ENCODE assay signal across 27 cellular contexts in genomic region chr3:169630852-169631251, GRCh38. TPM values are rescaled to one million over a fixed set of nuclear protein-coding genes. Genes with fewer than 3 reads are reported as not detected.
A peak's percentile ranks its signal among the peaks of the same experiment; 100 is the strongest.
DNase-seq lines count a peak whose midpoint lies in the region; ATAC-seq, FAIRE-seq and TF ChIP-seq lines count a peak whose summit lies in the region.
"Had no signal": no experiment of that assay in that cellular context is flagged by ENCODE, and none has a peak within 500 bp of the region (broad histone marks: within the 10 kb centered on the region; RNA-seq: fewer than 3 reads in every experiment).

No MANE protein-coding gene starts in this region.

- no peak for DNase-seq in endothelial cell of umbilical vein (ENCODE audit: low read depth, low spot score)
- no peak for DNase-seq in activated CD8-positive, alpha-beta T cell treated with anti-CD3 and anti-CD28 coated beads, Interleukin-2, amount 10 ng/mL, durations not matched to agents 7 days and 5 days
- DNase-seq: 8988T; ACHN; BE2C; C1 segment of cervical spinal cord; CD4-positive, alpha-beta memory T cell; CD4-positive, CD25-positive, alpha-beta regulatory T cell; CD8-positive, alpha-beta memory T cell; COR-L47; DMS 273 treated with DMSO at 0.1 percent for 48 hours; DMS153; DMS53; DMS79; DND-41; EL; GDM1 had no signal

- H3K9ac ChIP-seq in endothelial cell of umbilical vein (replicated peaks; ENCODE audit: extremely low read depth, insufficient read depth, low read length): no peak overlapping the region
- H3K9ac ChIP-seq: BLaER1 had no signal

- H3K4me3 ChIP-seq in HEK293 (ENCODE audit: low read depth, low read length): no peak overlapping the region
- H3K4me3 ChIP-seq in endothelial cell of umbilical vein (replicated peaks in 1 of 3; ENCODE audit: insufficient read depth in 1 of 3, low read depth in 1 of 3, low read length in 3 of 3): no peak overlapping the region
- H3K4me3 ChIP-seq: BLaER1, GM12878 had no signal

- H3K4me3 Mint-ChIP-seq in activated CD8-positive, alpha-beta T cell treated with anti-CD3 and anti-CD28 coated beads, Interleukin-2, amount 10 ng/mL, durations not matched to agents 7 days and 5 days: no peak overlapping the region
- H3K4me3 Mint-ChIP-seq: CD14-positive monocyte; CD4-positive, alpha-beta memory T cell; CD4-positive, CD25-positive, alpha-beta regulatory T cell; CD8-positive, alpha-beta memory T cell had no signal

- H3K36me3 Mint-ChIP-seq in activated CD8-positive, alpha-beta T cell treated with anti-CD3 and anti-CD28 coated beads, Interleukin-2, amount 10 ng/mL, durations not matched to agents 7 days and 5 days (ENCODE audit: low read depth): no peaks in the 10 kb centered on the region
- H3K36me3 Mint-ChIP-seq: CD14-positive monocyte; CD4-positive, alpha-beta memory T cell; CD4-positive, CD25-positive, alpha-beta regulatory T cell; CD8-positive, alpha-beta memory T cell had no signal

- H3K27ac ChIP-seq in HEK293 (ENCODE audit: extremely low read depth, low read depth, low read length): no peak overlapping the region
- no peak overlapping the region for H3K27ac ChIP-seq in endothelial cell of umbilical vein (ENCODE audit: insufficient read depth, low read depth, low read length)
- H3K27ac ChIP-seq: BLaER1 had no signal

- H3K27me3 ChIP-seq in endothelial cell of umbilical vein (ENCODE audit: control insufficient read depth in 2 of 2, insufficient read depth in 2 of 2, low read length in 2 of 2): no peaks in the 10 kb centered on the region
- H3K27me3 ChIP-seq: BE2C, BLaER1 had no signal

- H3K36me3 ChIP-seq in HEK293 (ENCODE audit: control insufficient read depth in 2 of 2, insufficient read depth in 1 of 2, low read length in 2 of 2) (no peaks in the 10 kb centered on the region), endothelial cell of umbilical vein (ENCODE audit: control insufficient read depth in 2 of 2, extremely low read depth in 1 of 2, insufficient read depth in 2 of 2, low read length in 2 of 2) (peaks cover 0 to 2% of the 10 kb centered on the region in 2 experiments)
- H3K36me3 ChIP-seq: BE2C, BLaER1 had no signal

- H3K27ac Mint-ChIP-seq in activated CD8-positive, alpha-beta T cell treated with anti-CD3 and anti-CD28 coated beads, Interleukin-2, amount 10 ng/mL, durations not matched to agents 7 days and 5 days: no peak overlapping the region
- H3K27ac Mint-ChIP-seq: CD14-positive monocyte; CD4-positive, alpha-beta memory T cell; CD4-positive, CD25-positive, alpha-beta regulatory T cell; CD8-positive, alpha-beta memory T cell had no signal

- FAIRE-seq in endothelial cell of umbilical vein (lab: Jason Lieb, UNC): no peak
- FAIRE-seq: A204.1, GM12878, GM12892, GM18507 had no signal

- H3K9me3 Mint-ChIP-seq in activated CD8-positive, alpha-beta T cell treated with anti-CD3 and anti-CD28 coated beads, Interleukin-2, amount 10 ng/mL, durations not matched to agents 7 days and 5 days (ENCODE audit: insufficient read depth): no peaks in the 10 kb centered on the region
- H3K9me3 Mint-ChIP-seq: CD14-positive monocyte; CD4-positive, alpha-beta memory T cell; CD8-positive, alpha-beta memory T cell had no signal

- H3K79me2 ChIP-seq in endothelial cell of umbilical vein (ENCODE audit: control insufficient read depth, insufficient read depth, low read length): peaks cover 62% of the 10 kb centered on the region

- H3K4me1 ChIP-seq in HEK293 (ENCODE audit: control insufficient read depth, insufficient read depth, low read length) (peaks cover 32% of the 10 kb centered on the region), endothelial cell of umbilical vein (ENCODE audit: control insufficient read depth, extremely low read depth, insufficient read depth, low read length) (peaks cover 8% of the 10 kb centered on the region)
- H3K4me1 ChIP-seq: BE2C, BLaER1 had no signal

- dilution Hi-C loops in endothelial cell of umbilical vein (cut with MboI; ENCODE audit: extremely low pct_ligation_motif_present, low sequenced_read_pairs): no loop called here

- no peak for TF ChIP-seq POLR2A in endothelial cell of umbilical vein (IDR thresholded peaks at IDR 0.05; ENCODE audit: low read depth, low read length)

- peaks cover 19% of the 10 kb centered on the region for H3K27me3 Mint-ChIP-seq in activated CD8-positive, alpha-beta T cell treated with anti-CD3 and anti-CD28 coated beads, Interleukin-2, amount 10 ng/mL, durations not matched to agents 7 days and 5 days (ENCODE audit: low read depth)

- BruUV-seq in endothelial cell of umbilical vein (replicated peaks; lab: Mats Ljungman, UMichigan): TSS peak; percentile 6

- intact Hi-C loops in endothelial cell of umbilical vein (cut with micrococcal nuclease): no loop called here

- TF ChIP-seq CTCF in HEK293 (tag by site-specific recombination; IDR thresholded peaks at IDR 0.05): no peak
- no peak for TF ChIP-seq CTCF in endothelial cell of umbilical vein (IDR thresholded peaks at IDR 0.05; ENCODE audit: extremely low read depth in 1 of 2, insufficient read depth in 1 of 2, low read depth in 1 of 2, low read length in 2 of 2)

- POLR2A ChIA-PET in HEK293 (lab: Yijun Ruan, JAX): interaction anchor here (0.6 kb wide), 1 partner anchor 384 kb away, joined by 3 read pairs; no protein-coding TSS in a partner anchor
- POLR2A ChIA-PET in endothelial cell of umbilical vein (lab: Charles Lee): no interaction called here
- POLR2A ChIA-PET in activated CD8-positive, alpha-beta T cell treated with anti-CD3 and anti-CD28 coated beads, Interleukin-2, amount 10 ng/mL, durations not matched to agents 7 days and 5 days (lab: Charles Lee): no interaction called here

- no peak overlapping the region for H3K4me2 ChIP-seq in endothelial cell of umbilical vein (ENCODE audit: insufficient read depth, low read length)
- H3K4me2 ChIP-seq: BLaER1 had no signal

- ATAC-seq in HG03442 (IDR thresholded peaks at IDR 0.05; ENCODE audit: unreplicated experiment): no peak
- ATAC-seq in HG03025 (IDR thresholded peaks at IDR 0.05; ENCODE audit: low FRiP score, unreplicated experiment): no peak
- ATAC-seq in activated CD8-positive, alpha-beta T cell treated with anti-CD3 and anti-CD28 coated beads, Interleukin-2, amount 10 ng/mL, durations not matched to agents 7 days and 5 days: no peak
- ATAC-seq: GM12878 had no signal

- H3K9me1 ChIP-seq in endothelial cell of umbilical vein (replicated peaks; ENCODE audit: control insufficient read depth, extremely low read depth, insufficient read depth, low read length): no peaks in the 10 kb centered on the region

- H3K4me1 Mint-ChIP-seq in activated CD8-positive, alpha-beta T cell treated with anti-CD3 and anti-CD28 coated beads, Interleukin-2, amount 10 ng/mL, durations not matched to agents 7 days and 5 days (ENCODE audit: low read depth): no peaks in the 10 kb centered on the region
- H3K4me1 Mint-ChIP-seq: CD14-positive monocyte; CD8-positive, alpha-beta memory T cell had no signal

- peaks cover 2% of the 10 kb centered on the region for H4K20me1 ChIP-seq in endothelial cell of umbilical vein (replicated peaks; ENCODE audit: control insufficient read depth, extremely low read depth, insufficient read depth, low read length)
- H4K20me1 ChIP-seq: BLaER1 had no signal

- H3K9me3 ChIP-seq in HEK293 (ENCODE audit: control insufficient read depth, insufficient read depth, low read depth, low read length) (no peaks in the 10 kb centered on the region), endothelial cell of umbilical vein (replicated peaks; ENCODE audit: control insufficient read depth, insufficient read depth, low read length) (no peaks in the 10 kb centered on the region)
- H3K9me3 ChIP-seq: BE2C, BLaER1 had no signal

- no peak overlapping the region for H2AFZ ChIP-seq in endothelial cell of umbilical vein (ENCODE audit: low read depth, low read length)

- CTCF ChIA-PET in HEK293 (lab: Yijun Ruan, JAX) (interaction anchor here (0.6 kb wide), 1 partner anchor 21 kb away, joined by 3 read pairs; no protein-coding TSS in a partner anchor), endothelial cell of umbilical vein (lab: Charles Lee) (interaction anchor here (1.2 to 2.9 kb wide), 5 partner anchors 10 to 21 kb away, joined by 3 to 10 read pairs (median 6); no protein-coding TSS in a partner anchor)
- CTCF ChIA-PET in activated CD8-positive, alpha-beta T cell treated with anti-CD3 and anti-CD28 coated beads, Interleukin-2, amount 10 ng/mL, durations not matched to agents 7 days and 5 days (lab: Charles Lee): no interaction called here

TF ChIP-seq in HEK293, 187 proteins besides CTCF, POLR2A, EP300 and RAD21 (continues in another document):
- TF ChIP-seq, protein P1, sequence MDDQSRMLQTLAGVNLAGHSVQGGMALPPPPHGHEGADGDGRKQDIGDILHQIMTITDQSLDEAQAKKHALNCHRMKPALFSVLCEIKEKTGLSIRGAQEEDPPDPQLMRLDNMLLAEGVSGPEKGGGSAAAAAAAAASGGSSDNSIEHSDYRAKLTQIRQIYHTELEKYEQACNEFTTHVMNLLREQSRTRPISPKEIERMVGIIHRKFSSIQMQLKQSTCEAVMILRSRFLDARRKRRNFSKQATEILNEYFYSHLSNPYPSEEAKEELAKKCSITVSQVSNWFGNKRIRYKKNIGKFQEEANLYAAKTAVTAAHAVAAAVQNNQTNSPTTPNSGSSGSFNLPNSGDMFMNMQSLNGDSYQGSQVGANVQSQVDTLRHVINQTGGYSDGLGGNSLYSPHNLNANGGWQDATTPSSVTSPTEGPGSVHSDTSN (CRISPR knock-in tag; IDR thresholded peaks at IDR 0.05): no peak
- no peak for TF ChIP-seq ZNF157 (tag by site-specific recombination; IDR thresholded peaks at IDR 0.05)

TF ChIP-seq in endothelial cell of umbilical vein, 7 proteins besides CTCF, POLR2A, EP300 and RAD21 (continues in another document):
- TF ChIP-seq JUN (IDR thresholded peaks at IDR 0.05; ENCODE audit: borderline replicate concordance, insufficient read depth, insufficient read length, low read depth) (no peak), MYC (IDR thresholded peaks at IDR 0.05; ENCODE audit: low read depth, low read length) (no peak), GATA2 (IDR thresholded peaks at IDR 0.05; ENCODE audit: insufficient read depth, insufficient read length, low read depth, low read length) (no peak)
- TF ChIP-seq, protein P2, sequence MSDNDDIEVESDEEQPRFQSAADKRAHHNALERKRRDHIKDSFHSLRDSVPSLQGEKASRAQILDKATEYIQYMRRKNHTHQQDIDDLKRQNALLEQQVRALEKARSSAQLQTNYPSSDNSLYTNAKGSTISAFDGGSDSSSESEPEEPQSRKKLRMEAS (IDR thresholded peaks at IDR 0.05; ENCODE audit: insufficient read depth, insufficient read length): no peak

RNA-seq across cellular contexts. Expression of gene MECOM, which starts 32.7 kb away (rescaled TPM):
- total RNA-seq in endothelial cell of umbilical vein: 117 and 123 TPM in 2 replicates
- polyA plus RNA-seq in endothelial cell of umbilical vein: 24.0 and 29.0 TPM in 2 replicates
- 28.8 and 29.8 TPM in 2 replicates for polyA plus RNA-seq in endothelial cell of umbilical vein (2011; cell fraction: cytosol; rRNA removed)
- 110 and 114 TPM in 2 replicates for polyA plus RNA-seq in endothelial cell of umbilical vein (2011; cell fraction: nucleus; rRNA removed)
- polyA plus RNA-seq in endothelial cell of umbilical vein (2012): 52.5 and 57.5 TPM in 2 replicates
- 190 and 213 TPM in 2 replicates for polyA minus RNA-seq in endothelial cell of umbilical vein
- 5.3 TPM for polyA minus RNA-seq in endothelial cell of umbilical vein (2011; cell fraction: cytosol; rRNA and poly(A)+ RNA removed)
- polyA minus RNA-seq in endothelial cell of umbilical vein (2011; cell fraction: nucleus; rRNA and poly(A)+ RNA removed): 447 and 494 TPM in 2 replicates
- not detected for total RNA-seq in activated CD8-positive, alpha-beta T cell treated with anti-CD3 and anti-CD28 coated beads, Interleukin-2, amount 10 ng/mL, durations not matched to agents 7 days and 5 days
- total RNA-seq: A673; CD4-positive, alpha-beta memory T cell; CD4-positive, CD25-positive, alpha-beta regulatory T cell; CD8-positive, alpha-beta memory T cell had no signal
- polyA plus RNA-seq: CD14-positive monocyte; CD8-positive, alpha-beta memory T cell; GM12878 had no signal

Comparison
In these comparisons a context has a peak if more than half of its experiments do, and no peak if none do; other contexts are left out.
1. RNA of gene MECOM, which starts 32.7 kb away (total RNA-seq): 117 to 123 TPM in endothelial cell of umbilical vein; not detected in activated CD8-positive, alpha-beta T cell treated with anti-CD3 and anti-CD28 coated beads, Interleukin-2, amount 10 ng/mL, durations not matched to agents 7 days and 5 days; every median in the first group is over 100 times any median in the second.